Comparison of ENCODE assay signal across 11 cellular contexts in genomic region chr12:27243006-27243405, GRCh38. TPM values are rescaled to one million over a fixed set of nuclear protein-coding genes. Genes with fewer than 3 reads are reported as not detected.
DNase-seq lines count a peak whose midpoint lies in the region; ATAC-seq and TF ChIP-seq lines count a peak whose summit lies in the region.
"Had no signal": no experiment of that assay in that cellular context is flagged by ENCODE, and none has a peak within 500 bp of the region (broad histone marks: within the 10 kb centered on the region; RNA-seq: fewer than 3 reads in every experiment).

No MANE protein-coding gene starts in this region.

- peak overlapping the region; percentile 95 for H3K4me3 Mint-ChIP-seq in activated CD4-positive, alpha-beta T cell treated with anti-CD3 and anti-CD28 coated beads for 36 hours
- peak overlapping the region; percentile 100 for H3K4me3 Mint-ChIP-seq in central memory CD8-positive, alpha-beta T cell
- H3K4me3 Mint-ChIP-seq in progenitor cell of endocrine pancreas (ENCODE audit: low read depth), result peak overlapping the region; percentile 99

- intact Hi-C loops in activated CD4-positive, alpha-beta T cell treated with anti-CD3 and anti-CD28 coated beads for 36 hours (cut with DNase I, micrococcal nuclease), result loop anchor here (2.0 to 10.0 kb wide), 8 partner anchors 22 to 1131 kb away; partner anchors contain the start of genes CCDC91 (in 1 of the 2) and MRPS35 (in 1 of the 2)

- no peak overlapping the region for H3K27ac Mint-ChIP-seq in activated CD4-positive, alpha-beta T cell treated with anti-CD3 and anti-CD28 coated beads for 36 hours
- peak overlapping the region; percentile 98 for H3K27ac Mint-ChIP-seq in central memory CD8-positive, alpha-beta T cell (ENCODE audit: low read depth)
- H3K27ac Mint-ChIP-seq in progenitor cell of endocrine pancreas, result peak overlapping the region; percentile 98

- POLR2A ChIA-PET in activated CD4-positive, alpha-beta T cell treated with anti-CD3 and anti-CD28 coated beads for 36 hours (lab: Charles Lee), result interaction anchor here (0.9 kb wide), 1 partner anchor 23 kb away, joined by 3 read pairs; no protein-coding TSS in a partner anchor

- DNase-seq in activated CD4-positive, alpha-beta T cell treated with anti-CD3 and anti-CD28 coated beads for 36 hours, result no peak
- no peak for DNase-seq in activated CD4-positive, alpha-beta T cell treated with anti-CD3 and anti-CD28 coated beads, Interleukin-2, amount 50 U/mL, for 48 hours
- no peak for DNase-seq in central memory CD8-positive, alpha-beta T cell (ENCODE audit: low spot score in 2 of 2)
- DNase-seq in progenitor cell of endocrine pancreas (ENCODE audit: low spot score, unreplicated experiment) (no peak), medulla oblongata (ENCODE audit: extremely low spot score) (no peak)
- DNase-seq: NCI-H1105, NCI-H510A treated with DMSO at 0.1 percent for 48 hours, WERI-Rb-1 had no signal

- peaks cover 4% of the 10 kb centered on the region for H3K9me3 Mint-ChIP-seq in activated CD4-positive, alpha-beta T cell treated with anti-CD3 and anti-CD28 coated beads for 36 hours (ENCODE audit: low read depth)
- no peaks in the 10 kb centered on the region for H3K9me3 Mint-ChIP-seq in central memory CD8-positive, alpha-beta T cell
- H3K9me3 Mint-ChIP-seq in progenitor cell of endocrine pancreas (ENCODE audit: low read depth), result peaks cover 10% of the 10 kb centered on the region

- H3K27me3 Mint-ChIP-seq in activated CD4-positive, alpha-beta T cell treated with anti-CD3 and anti-CD28 coated beads for 36 hours, result no peaks in the 10 kb centered on the region
- H3K27me3 Mint-ChIP-seq in central memory CD8-positive, alpha-beta T cell, result no peaks in the 10 kb centered on the region
- H3K27me3 Mint-ChIP-seq in progenitor cell of endocrine pancreas, result no peaks in the 10 kb centered on the region

- H3K36me3 Mint-ChIP-seq in activated CD4-positive, alpha-beta T cell treated with anti-CD3 and anti-CD28 coated beads for 36 hours (ENCODE audit: low read depth), result peaks cover 3% of the 10 kb centered on the region
- peaks cover 17% of the 10 kb centered on the region for H3K36me3 Mint-ChIP-seq in central memory CD8-positive, alpha-beta T cell (ENCODE audit: insufficient read depth)
- peaks cover 2% of the 10 kb centered on the region for H3K36me3 Mint-ChIP-seq in progenitor cell of endocrine pancreas (ENCODE audit: insufficient read depth)

- CTCF ChIA-PET in activated CD4-positive, alpha-beta T cell treated with anti-CD3 and anti-CD28 coated beads for 36 hours (lab: Charles Lee), result interaction anchor here (0.7 to 3.3 kb wide), 2 partner anchors 63 to 64 kb away, joined by 3 to 11 read pairs; no protein-coding TSS in a partner anchor

- peaks cover 55% of the 10 kb centered on the region for H3K4me1 Mint-ChIP-seq in activated CD4-positive, alpha-beta T cell treated with anti-CD3 and anti-CD28 coated beads for 36 hours
- H3K4me1 Mint-ChIP-seq in central memory CD8-positive, alpha-beta T cell, result peaks cover 39% of the 10 kb centered on the region
- peaks cover 25% of the 10 kb centered on the region for H3K4me1 Mint-ChIP-seq in progenitor cell of endocrine pancreas (ENCODE audit: low read depth)

- peak; percentile 5 for ATAC-seq in activated CD4-positive, alpha-beta T cell treated with anti-CD3 and anti-CD28 coated beads for 36 hours
- ATAC-seq in GM19351 (IDR thresholded peaks at IDR 0.05; ENCODE audit: unreplicated experiment) (peak; percentile 30), GM21447 (IDR thresholded peaks at IDR 0.05; ENCODE audit: unreplicated experiment) (no peak), HG03196 (IDR thresholded peaks at IDR 0.05; ENCODE audit: unreplicated experiment) (no peak)
- ATAC-seq in central memory CD8-positive, alpha-beta T cell (replicated peaks; ENCODE audit: extremely low read depth, poor library complexity, severe bottlenecking), result no peak

- TF ChIP-seq CTCF in progenitor cell of endocrine pancreas (IDR thresholded peaks at IDR 0.05; ENCODE audit: unreplicated experiment), result no peak

RNA-seq across cellular contexts. Expression of gene STK38L, which starts 1.1 kb away (rescaled TPM):
- total RNA-seq in activated CD4-positive, alpha-beta T cell treated with anti-CD3 and anti-CD28 coated beads for 36 hours, result 10 to 100 TPM; 24.9 to 30.4 TPM
- total RNA-seq in progenitor cell of endocrine pancreas, result 145 and 149 TPM in 2 replicates

Comparison
In these comparisons a context has a peak if more than half of its experiments do, and no peak if none do; other contexts are left out.
1. ATAC-seq: peak in activated CD4-positive, alpha-beta T cell treated with anti-CD3 and anti-CD28 coated beads for 36 hours (single experiment) and GM19351 (single experiment); none in central memory CD8-positive, alpha-beta T cell (single experiment), GM21447 (single experiment) and HG03196 (single experiment).
2. Peak in every context shown above with its lines, with median percentiles within 50 percentile points of each other: H3K4me3 Mint-ChIP-seq.